18 cellular contexts compared by ENCODE assay signal in the genomic region with DNA sequence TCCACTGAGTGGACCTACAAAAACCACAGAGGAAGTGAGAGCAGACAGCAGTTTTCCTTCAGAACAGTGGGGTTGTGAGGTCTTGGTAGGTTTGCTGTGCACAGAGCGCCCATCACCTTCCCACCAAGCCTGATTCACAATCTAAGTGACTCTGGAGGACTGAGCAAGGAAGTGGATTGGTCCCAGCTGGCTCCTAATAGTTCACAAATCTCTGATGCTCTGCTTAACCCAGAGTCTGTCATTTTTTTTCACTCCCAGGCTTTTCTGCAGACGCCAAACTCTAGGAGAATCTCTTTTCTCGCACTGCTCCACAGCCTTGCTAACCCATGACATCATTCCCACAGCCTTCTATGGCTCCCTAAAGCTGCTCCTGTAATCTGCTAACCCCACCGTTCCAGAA.
A peak's percentile ranks its signal among the peaks of the same experiment; 100 is the strongest.
DNase-seq lines count a peak whose midpoint lies in the region; ATAC-seq and TF ChIP-seq lines count a peak whose summit lies in the region.
"Had no signal": no experiment of that assay in that cellular context is flagged by ENCODE, and none has a peak within 500 bp of the region (broad histone marks: within the 10 kb centered on the region; RNA-seq: fewer than 3 reads in every experiment).

No MANE protein-coding gene starts in this region.

- no peak overlapping the region for H3K4me3 ChIP-seq in brain microvascular endothelial cell (ENCODE audit: low read depth, low read length)
- no peak overlapping the region for H3K4me3 ChIP-seq in transverse colon
- H3K4me3 ChIP-seq: SJSA1 had no signal

- H3K36me3 Mint-ChIP-seq in natural killer cell treated with Interleukin-12 subunit alpha and Interleukin-12 subunit beta and Interleukin-15 and Interleukin-18, amount 100 ng/mL, for 72 hours = no peaks in the 10 kb centered on the region
- H3K36me3 Mint-ChIP-seq: CD4-positive, alpha-beta memory T cell; naive B cell had no signal

- 43 to 45% methylated on average over 2 to 4 of the region's 4 CpGs for WGBS in transverse colon (ENCODE audit: low coverage in 1 of 2), 2 donors

- H3K27me3 Mint-ChIP-seq in natural killer cell treated with Interleukin-12 subunit alpha and Interleukin-12 subunit beta and Interleukin-15 and Interleukin-18, amount 100 ng/mL, for 72 hours = peaks cover 3 to 6% of the 10 kb centered on the region in 2 donors

- H3K4me3 Mint-ChIP-seq in natural killer cell treated with Interleukin-12 subunit alpha and Interleukin-12 subunit beta and Interleukin-15 and Interleukin-18, amount 100 ng/mL, for 72 hours = no peak overlapping the region
- H3K4me3 Mint-ChIP-seq: activated T-cell treated with anti-CD3 and anti-CD28 coated beads, Interleukin-2, amount 50 U/mL, for 72 hours; CD4-positive, alpha-beta memory T cell; naive B cell had no signal

- H3K27ac Mint-ChIP-seq in natural killer cell treated with Interleukin-12 subunit alpha and Interleukin-12 subunit beta and Interleukin-15 and Interleukin-18, amount 100 ng/mL, for 72 hours = no peak overlapping the region
- H3K27ac Mint-ChIP-seq: activated T-cell treated with anti-CD3 and anti-CD28 coated beads, Interleukin-2, amount 50 U/mL, for 72 hours; CD4-positive, alpha-beta memory T cell; naive B cell had no signal

- no peaks in the 10 kb centered on the region for H3K9me3 ChIP-seq in transverse colon
- H3K9me3 ChIP-seq: SJSA1 had no signal

- no peak for TF ChIP-seq CTCF in brain microvascular endothelial cell (IDR thresholded peaks at IDR 0.05; ENCODE audit: low read depth, low read length, missing control alignments)
- no peak for TF ChIP-seq CTCF in transverse colon (IDR thresholded peaks at IDR 0.05)

- peaks cover 0 to 11% (median 3%) of the 10 kb centered on the region in 4 donors for H3K4me1 ChIP-seq in transverse colon
- H3K4me1 ChIP-seq: SJSA1 had no signal

- no peak for ATAC-seq in natural killer cell treated with Interleukin-12 subunit alpha and Interleukin-12 subunit beta and Interleukin-15 and Interleukin-18, amount 100 ng/mL, for 72 hours
- ATAC-seq in sciatic nerve = no peak
- ATAC-seq: activated T-cell treated with anti-CD3 and anti-CD28 coated beads, Interleukin-2, amount 50 U/mL, for 72 hours had no signal

- H3K27ac ChIP-seq in brain microvascular endothelial cell = no peak overlapping the region
- peak overlapping the region in 3 of 4 donors; percentile 15 to 45 (median 21) for H3K27ac ChIP-seq in transverse colon
- H3K27ac ChIP-seq: epithelial cell of prostate, SJSA1 had no signal

- no peak for TF ChIP-seq POLR2A in transverse colon (IDR thresholded peaks at IDR 0.05)

- no peaks in the 10 kb centered on the region for H3K4me1 Mint-ChIP-seq in natural killer cell treated with Interleukin-12 subunit alpha and Interleukin-12 subunit beta and Interleukin-15 and Interleukin-18, amount 100 ng/mL, for 72 hours (ENCODE audit: low read depth in 2 of 2)
- H3K4me1 Mint-ChIP-seq: CD4-positive, alpha-beta memory T cell; naive B cell had no signal

- intact Hi-C loops in transverse colon (cut with DNase I; ENCODE audit: low total_unique reads) = no loop called here
- intact Hi-C loops in sciatic nerve (cut with DNase I) = no loop called here

- H3K36me3 ChIP-seq in brain microvascular endothelial cell (replicated peaks) (no peaks in the 10 kb centered on the region), transverse colon (no peaks in the 10 kb centered on the region)
- H3K36me3 ChIP-seq: SJSA1 had no signal

- peak; percentile 59 for DNase-seq in HCEC 1CT
- peak; percentile 2 for DNase-seq in brain microvascular endothelial cell
- DNase-seq in left kidney (ENCODE audit: low read depth, low spot score) = peak; percentile 56
- DNase-seq in transverse colon = no peak
- DNase-seq in EL = no peak
- no peak for DNase-seq in natural killer cell treated with Interleukin-12 subunit alpha and Interleukin-12 subunit beta and Interleukin-15 and Interleukin-18, amount 100 ng/mL, for 72 hours (ENCODE audit: low spot score)
- no peak for DNase-seq in sciatic nerve (ENCODE audit: low spot score)
- DNase-seq: activated CD4-positive, alpha-beta T cell treated with anti-CD3 and anti-CD28 coated beads, Interleukin-2, amount 50 U/mL, for 1 hour; activated T-cell treated with anti-CD3 and anti-CD28 coated beads, Interleukin-2, amount 50 U/mL, for 72 hours; CD4-positive, alpha-beta memory T cell; cortex of kidney; left cardiac atrium; naive B cell; NCI-H2227 treated with DMSO at 0.1 percent for 48 hours; retina; stimulated activated CD4-positive, alpha-beta T cell treated with anti-CD3 and anti-CD28 coated beads, Interleukin-4, amount 100 ng/mL, for 1 hour had no signal

- no peaks in the 10 kb centered on the region for H3K27me3 ChIP-seq in brain microvascular endothelial cell (replicated peaks)
- no peaks in the 10 kb centered on the region for H3K27me3 ChIP-seq in transverse colon
- H3K27me3 ChIP-seq: SJSA1 had no signal

- TF ChIP-seq EP300 in transverse colon (IDR thresholded peaks at IDR 0.05; ENCODE audit: low read depth) = no peak

- in situ Hi-C loops in brain microvascular endothelial cell (cut with HindIII; ENCODE audit: low pct_ligation_motif_present, low sequenced_read_pairs) (no loop called here), transverse colon (cut with MboI; ENCODE audit: low pct_ligation_motif_present in 1 of 4, low pct_unique_long_range_greater_than_20kb in 1 of 4, low sequenced_read_pairs in 3 of 4) (no loop called here)

- H3K9me3 Mint-ChIP-seq in natural killer cell treated with Interleukin-12 subunit alpha and Interleukin-12 subunit beta and Interleukin-15 and Interleukin-18, amount 100 ng/mL, for 72 hours = no peaks in the 10 kb centered on the region
- H3K9me3 Mint-ChIP-seq: activated T-cell treated with anti-CD3 and anti-CD28 coated beads, Interleukin-2, amount 50 U/mL, for 72 hours had no signal

Comparison
In these comparisons a context has a peak if more than half of its experiments do, and no peak if none do; other contexts are left out.
1. DNase-seq: peak in HCEC 1CT (single experiment), brain microvascular endothelial cell (single experiment) and left kidney (single experiment); none in transverse colon (single experiment), EL (single experiment), natural killer cell treated with Interleukin-12 subunit alpha and Interleukin-12 subunit beta and Interleukin-15 and Interleukin-18, amount 100 ng/mL, for 72 hours (single experiment) and sciatic nerve (single experiment).